Comparison of ENCODE assay signal across 18 cellular contexts in genomic region chr9:81535542-81536241, GRCh38.
DNase-seq lines count a peak whose midpoint lies in the region; ATAC-seq, FAIRE-seq and TF ChIP-seq lines count a peak whose summit lies in the region.
"Had no signal": no experiment of that assay in that cellular context is flagged by ENCODE, and none has a peak within 500 bp of the region (broad histone marks: within the 10 kb centered on the region; RNA-seq: fewer than 3 reads in every experiment).

No MANE protein-coding gene starts in this region.

- no peak overlapping the region for H3K27ac Mint-ChIP-seq in Caco-2 (ENCODE audit: unreplicated experiment)
- H3K27ac Mint-ChIP-seq: activated CD8-positive, alpha-beta T cell treated with anti-CD3 and anti-CD28 coated beads for 36 hours; activated naive CD8-positive, alpha-beta T cell; T-helper 1 cell treated with Interleukin-12 subunit alpha and Interleukin-12 subunit beta and Interleukin-4 antibody, amounts not matched to agents 30 μg/mL and 1 μg/mL, for 36 hours had no signal

- no peak overlapping the region for H3K4me3 ChIP-seq in Caco-2 (ENCODE audit: low read depth, low read length)
- H3K4me3 ChIP-seq in SJSA1 = no peak overlapping the region
- H3K4me3 ChIP-seq in sigmoid colon = no peak overlapping the region
- H3K4me3 ChIP-seq: GM23248, skin epidermis, transverse colon had no signal

- intact Hi-C loops in Caco-2 (cut with micrococcal nuclease; ENCODE audit: unreplicated experiment) (loop anchor here (5.0 to 10.0 kb wide), 3 partner anchors 97 to 152 kb away; partner anchors contain the start of gene TLE1), sigmoid colon (cut with DNase I) (no loop called here)

- H3K27ac ChIP-seq in SJSA1 (peak overlapping the region; percentile 75), sigmoid colon (no peak overlapping the region)
- H3K27ac ChIP-seq: GM23248, skin epidermis, transverse colon had no signal

- BruUV-seq in Caco-2 (replicated peaks; lab: Mats Ljungman, UMichigan) = no TSS peak

- H3K4me1 ChIP-seq in Caco-2 (no peaks in the 10 kb centered on the region), SJSA1 (replicated peaks) (peaks cover 57% of the 10 kb centered on the region), sigmoid colon (no peaks in the 10 kb centered on the region)

- FAIRE-seq in islet of Langerhans (lab: Jason Lieb, UNC) = peak; percentile 89

- H3K4me1 Mint-ChIP-seq in Caco-2 (ENCODE audit: low read depth, unreplicated experiment) = no peaks in the 10 kb centered on the region

- no peak for TF ChIP-seq EP300 in sigmoid colon (IDR thresholded peaks at IDR 0.05)

- ATAC-seq in HG03342 (IDR thresholded peaks at IDR 0.05; ENCODE audit: unreplicated experiment) = no peak
- no peak for ATAC-seq in HG02884 (IDR thresholded peaks at IDR 0.05; ENCODE audit: unreplicated experiment)
- ATAC-seq: activated CD8-positive, alpha-beta T cell treated with anti-CD3 and anti-CD28 coated beads for 36 hours had no signal

- TF ChIP-seq CTCF in Caco-2 (IDR thresholded peaks at IDR 0.05; ENCODE audit: insufficient read depth in 1 of 2, low read depth in 1 of 2, low read length in 1 of 2, severe bottlenecking in 1 of 2, unreplicated experiment in 1 of 2) (no peak), sigmoid colon (IDR thresholded peaks at IDR 0.05) (no peak)

- no peak overlapping the region for H3K4me3 Mint-ChIP-seq in Caco-2 (ENCODE audit: unreplicated experiment)
- H3K4me3 Mint-ChIP-seq: activated CD8-positive, alpha-beta T cell treated with anti-CD3 and anti-CD28 coated beads for 36 hours; activated naive CD8-positive, alpha-beta T cell; T-helper 1 cell treated with Interleukin-12 subunit alpha and Interleukin-12 subunit beta and Interleukin-4 antibody, amounts not matched to agents 30 μg/mL and 1 μg/mL, for 36 hours had no signal

- WGBS in sigmoid colon, 2 donors = 82 to 87% methylated on average over 9 of the region's 9 CpGs

- peak; percentile 26 to 27 for DNase-seq in Caco-2
- DNase-seq in NCI-H1930 (lab: John Stamatoyannopoulos, UW) = peak; percentile 43 to 52
- peak; percentile 69 to 83 for DNase-seq in SJSA1 (ENCODE audit: low read depth in 1 of 2, low spot score in 2 of 2)
- DNase-seq in epidermal melanocyte (ENCODE audit: insufficient read length, low spot score) = no peak
- DNase-seq in sigmoid colon = no peak
- DNase-seq: activated CD8-positive, alpha-beta T cell treated with anti-CD3 and anti-CD28 coated beads for 36 hours; GF-D8; GM23248; hypothalamus; Karpas-422; NCI-H526 treated with DMSO at 0.1 percent for 48 hours; transverse colon had no signal

- POLR2A ChIA-PET in Caco-2 (lab: Charles Lee) = no interaction called here

- H3K27me3 Mint-ChIP-seq in Caco-2 (ENCODE audit: insufficient read depth, unreplicated experiment) = no peaks in the 10 kb centered on the region
- H3K27me3 Mint-ChIP-seq: activated CD8-positive, alpha-beta T cell treated with anti-CD3 and anti-CD28 coated beads for 36 hours had no signal

- H3K9me3 ChIP-seq in Caco-2 = no peaks in the 10 kb centered on the region
- no peaks in the 10 kb centered on the region for H3K9me3 ChIP-seq in SJSA1 (replicated peaks)
- no peaks in the 10 kb centered on the region for H3K9me3 ChIP-seq in sigmoid colon
- H3K9me3 ChIP-seq: transverse colon had no signal

- H3K9me3 Mint-ChIP-seq in Caco-2 (ENCODE audit: unreplicated experiment) = no peaks in the 10 kb centered on the region
- H3K9me3 Mint-ChIP-seq: activated CD8-positive, alpha-beta T cell treated with anti-CD3 and anti-CD28 coated beads for 36 hours; T-helper 1 cell treated with Interleukin-12 subunit alpha and Interleukin-12 subunit beta and Interleukin-4 antibody, amounts not matched to agents 30 μg/mL and 1 μg/mL, for 36 hours had no signal

- CTCF ChIA-PET in Caco-2 (lab: Charles Lee) = no interaction called here

- H3K36me3 ChIP-seq in Caco-2 (ENCODE audit: control insufficient read depth, insufficient read depth, low read length) = no peaks in the 10 kb centered on the region
- H3K36me3 ChIP-seq in SJSA1 = no peaks in the 10 kb centered on the region
- H3K36me3 ChIP-seq in sigmoid colon = no peaks in the 10 kb centered on the region
- H3K36me3 ChIP-seq: transverse colon had no signal

- H3K36me3 Mint-ChIP-seq in Caco-2 (ENCODE audit: insufficient read depth, unreplicated experiment) = no peaks in the 10 kb centered on the region
- H3K36me3 Mint-ChIP-seq: activated naive CD8-positive, alpha-beta T cell had no signal

- H3K27me3 ChIP-seq in Caco-2 (replicated peaks; ENCODE audit: control insufficient read depth, insufficient read depth, low read length) = no peaks in the 10 kb centered on the region
- no peaks in the 10 kb centered on the region for H3K27me3 ChIP-seq in SJSA1 (replicated peaks)
- H3K27me3 ChIP-seq in sigmoid colon = no peaks in the 10 kb centered on the region
- H3K27me3 ChIP-seq: transverse colon had no signal

- no peak for TF ChIP-seq POLR2A in sigmoid colon (IDR thresholded peaks at IDR 0.05)

Comparison
In these comparisons a context has a peak if more than half of its experiments do, and no peak if none do; other contexts are left out.
1. DNase-seq: peak in Caco-2 (2 of 2), NCI-H1930 (2 of 2) and SJSA1 (2 of 2); none in epidermal melanocyte (single experiment) and sigmoid colon (single experiment).